In genomic region chr3:94106268-94106667, GRCh38 we compare ENCODE assay signal across 32 cellular contexts.
"Had no signal": no experiment of that assay in that cellular context is flagged by ENCODE, and none has a peak within 500 bp of the region (broad histone marks: within the 10 kb centered on the region; RNA-seq: fewer than 3 reads in every experiment).

No MANE protein-coding gene starts in this region.

- H3K27ac ChIP-seq: brain microvascular endothelial cell, ovary, prostate gland, skin epidermis, thyroid gland, upper lobe of right lung had no signal

- H3K4me1 ChIP-seq: prostate gland, thyroid gland, upper lobe of right lung had no signal

- ATAC-seq: esophagus mucosa; left cardiac atrium; naive thymus-derived CD4-positive, alpha-beta T cell; sciatic nerve; stimulated activated effector memory CD8-positive, alpha-beta T cell treated with anti-CD3 and anti-CD28 coated beads, Interleukin-12 subunit alpha, Interleukin-12 subunit beta, amount 100 ng/mL, for 72 hours; T-helper 17 cell; upper lobe of right lung had no signal

- H3K36me3 ChIP-seq: brain microvascular endothelial cell, ovary, prostate gland, thyroid gland had no signal

- H3K27me3 ChIP-seq: brain microvascular endothelial cell, ovary, thyroid gland, upper lobe of right lung had no signal

- H3K9me3 ChIP-seq: ovary, prostate gland, thyroid gland, upper lobe of right lung had no signal

- FAIRE-seq: astrocyte, endothelial cell of umbilical vein, keratinocyte had no signal

- DNase-seq: activated B cell treated with CpG ODN at 0.5 μM for 24 hours; activated CD4-positive, alpha-beta T cell treated with anti-CD3 and anti-CD28 coated beads, Interleukin-2, amount 50 U/mL, for 48 hours; activated CD8-positive, alpha-beta memory T cell treated with anti-CD3 and anti-CD28 coated beads for 24 hours; activated effector memory CD4-positive, alpha-beta T cell treated with Interleukin-2 at 50 U/mL for 16 hours; activated naive CD4-positive, alpha-beta T cell treated with anti-CD3 and anti-CD28 coated beads for 36 hours; amniotic stem cell; brain microvascular endothelial cell; caudate nucleus; foreskin fibroblast; head of caudate nucleus; hippocampal formation; left cardiac atrium; mammary epithelial cell; midbrain; naive thymus-derived CD4-positive, alpha-beta T cell; ovary; retina; stimulated activated CD4-positive, alpha-beta T cell treated with anti-CD3 and anti-CD28 coated beads, Interleukin-12 subunit alpha, Interleukin-12 subunit beta, amount 100 ng/mL, for 4 hours; stimulated activated CD4-positive, alpha-beta T cell treated with anti-CD3 and anti-CD28 coated beads, Interleukin-4, amount 100 ng/mL, for 1 hour; substantia nigra; T-helper 17 cell; T1000; thyroid gland; upper lobe of right lung had no signal

- H3K4me3 ChIP-seq: ovary, prostate gland, skin epidermis, thyroid gland, upper lobe of right lung had no signal
